2 cellular contexts compared by ENCODE assay signal in genomic region chr5:88680253-88681132, GRCh38.
A peak's percentile ranks its signal among the peaks of the same experiment; 100 is the strongest.
TF ChIP-seq lines count a peak whose summit lies in the region.

No MANE protein-coding gene starts in this region.

TF ChIP-seq in HEK293, 187 proteins besides CTCF, POLR2A, EP300 and RAD21 (continued from another document and continues in another):
- TF ChIP-seq ZBTB10 (tag by site-specific recombination; IDR thresholded peaks at IDR 0.05) (peak; percentile 71; the same call in 1 of the 2 replicates), ZNF510 (tag by site-specific recombination; IDR thresholded peaks at IDR 0.05; ENCODE audit: insufficient replicate concordance) (no peak), ZNF48 (tag by site-specific recombination; IDR thresholded peaks at IDR 0.05) (no peak), SP7 (tag by site-specific recombination; IDR thresholded peaks at IDR 0.05) (peak; percentile 44; the same call in 1 of the 2 replicates), ZNF132 (tag by site-specific recombination; IDR thresholded peaks at IDR 0.05; ENCODE audit: borderline replicate concordance) (no peak), ZNF488 (tag by site-specific recombination; IDR thresholded peaks at IDR 0.05) (no peak), ZSCAN23 (tag by site-specific recombination; IDR thresholded peaks at IDR 0.05) (no peak), ZNF560 (tag by site-specific recombination; IDR thresholded peaks at IDR 0.05; ENCODE audit: borderline replicate concordance) (no peak), ZNF274 (IDR thresholded peaks at IDR 0.05; ENCODE audit: low read length) (no peak), ZNF274 (tag by site-specific recombination; IDR thresholded peaks at IDR 0.05; ENCODE audit: borderline replicate concordance) (no peak), ZNF639 (tag by site-specific recombination; IDR thresholded peaks at IDR 0.05) (no peak), ZFP37 (tag by site-specific recombination; IDR thresholded peaks at IDR 0.05) (0 out of 2 replicates have a peak, but pooled peaks have one; percentile 54), ZNF776 (tag by site-specific recombination; IDR thresholded peaks at IDR 0.05; ENCODE audit: borderline replicate concordance) (no peak), ZNF324 (tag by site-specific recombination; IDR thresholded peaks at IDR 0.05) (peak; percentile 18; the same call in 1 of the 2 replicates), ZFP69B (tag by site-specific recombination; IDR thresholded peaks at IDR 0.05) (peak; percentile 59; the same call in 1 of the 2 replicates), ZFP3 (tag by site-specific recombination; IDR thresholded peaks at IDR 0.05; ENCODE audit: low read depth) (no peak), ZNF610 (tag by site-specific recombination; IDR thresholded peaks at IDR 0.05; ENCODE audit: borderline replicate concordance) (peak; percentile 75; the same call in 1 of the 2 replicates), ZNF140 (tag by site-specific recombination; IDR thresholded peaks at IDR 0.05) (no peak), GLI2 (tag by site-specific recombination; IDR thresholded peaks at IDR 0.05; ENCODE audit: borderline replicate concordance, low read depth) (no peak), ZNF529 (tag by site-specific recombination; IDR thresholded peaks at IDR 0.05; ENCODE audit: insufficient replicate concordance) (no peak), ZNF138 (tag by site-specific recombination; IDR thresholded peaks at IDR 0.05; ENCODE audit: borderline replicate concordance) (no peak), ZNF747 (tag by site-specific recombination; IDR thresholded peaks at IDR 0.05) (no peak), EGR2 (tag by site-specific recombination; IDR thresholded peaks at IDR 0.05; ENCODE audit: low read depth) (no peak), ZNF350 (tag by site-specific recombination; IDR thresholded peaks at IDR 0.05) (no peak), INSM2 (tag by site-specific recombination; IDR thresholded peaks at IDR 0.05) (no peak), SP2 (tag by site-specific recombination; IDR thresholded peaks at IDR 0.05) (no peak), ZNF391 (tag by site-specific recombination; IDR thresholded peaks at IDR 0.05; ENCODE audit: borderline replicate concordance, low read depth) (0 out of 2 replicates have a peak, but pooled peaks have one; percentile 27)

TF ChIP-seq in GM12878, 131 proteins besides CTCF, POLR2A, EP300 and RAD21 (continued from another document):
- TF ChIP-seq ZBTB11 (CRISPR knock-in tag; IDR thresholded peaks at IDR 0.05): no peak
- no peak for TF ChIP-seq CHD2 (IDR thresholded peaks at IDR 0.05; ENCODE audit: borderline replicate concordance, low read depth, low read length)
- no peak for TF ChIP-seq RCOR1 (conservative IDR thresholded peaks at IDR 0.05; ENCODE audit: low read depth, low read length)
- no peak for TF ChIP-seq FOXK2 (IDR thresholded peaks at IDR 0.05)
- no peak for TF ChIP-seq EED (IDR thresholded peaks at IDR 0.05; ENCODE audit: low read depth)
- TF ChIP-seq NR2F1 (conservative IDR thresholded peaks at IDR 0.05): no peak
- TF ChIP-seq IKZF1 (conservative IDR thresholded peaks at IDR 0.05): peak; percentile 32; the same call in 1 of the 2 replicates
- TF ChIP-seq NKRF (conservative IDR thresholded peaks at IDR 0.05): no peak
- peak; percentile 60 for TF ChIP-seq RB1 (IDR thresholded peaks at IDR 0.05; ENCODE audit: borderline replicate concordance)
- TF ChIP-seq BHLHE40 (IDR thresholded peaks at IDR 0.05; ENCODE audit: borderline replicate concordance in 1 of 2, low read depth in 2 of 2, low read length in 1 of 2): peak; percentile 6 to 26; a peak in 2 of 4 replicates
- no peak for TF ChIP-seq STAT1 (conservative IDR thresholded peaks at IDR 0.05)
- TF ChIP-seq NFIC (IDR thresholded peaks at IDR 0.05; ENCODE audit: low read depth, low read length): no peak
- peak; percentile 80 for TF ChIP-seq SMC3 (IDR thresholded peaks at IDR 0.05; ENCODE audit: borderline replicate concordance, low read length)
- no peak for TF ChIP-seq SRF (IDR thresholded peaks at IDR 0.05; ENCODE audit: low read depth in 2 of 2, low read length in 2 of 2)
- no peak for TF ChIP-seq TAF1 (IDR thresholded peaks at IDR 0.05; ENCODE audit: borderline replicate concordance, low read depth, low read length)
- TF ChIP-seq ZNF207 (IDR thresholded peaks at IDR 0.05; ENCODE audit: borderline replicate concordance): 0 out of 2 replicates have a peak, but pooled peaks have one; percentile 32
- TF ChIP-seq ATF7 (IDR thresholded peaks at IDR 0.05; ENCODE audit: low read depth): no peak
- no peak for TF ChIP-seq IRF3 (IDR thresholded peaks at IDR 0.05)
- no peak for TF ChIP-seq ELK1 (IDR thresholded peaks at IDR 0.05; ENCODE audit: low read depth, low read length)
- TF ChIP-seq BACH1 (IDR thresholded peaks at IDR 0.05; ENCODE audit: borderline replicate concordance): no peak
- TF ChIP-seq ZZZ3 (IDR thresholded peaks at IDR 0.05; ENCODE audit: control insufficient read depth, insufficient read length, low read depth): no peak
- TF ChIP-seq CREB1 (IDR thresholded peaks at IDR 0.05; ENCODE audit: low read depth): no peak
- no peak for TF ChIP-seq HDAC2 (IDR thresholded peaks at IDR 0.05)
- TF ChIP-seq E2F8 (IDR thresholded peaks at IDR 0.05; ENCODE audit: low read depth, partially characterized antibody): no peak
- TF ChIP-seq YY1 (IDR thresholded peaks at IDR 0.05; ENCODE audit: low read depth, low read length): peak; percentile 67
- no peak for TF ChIP-seq ZBTB4 (CRISPR knock-in tag; IDR thresholded peaks at IDR 0.05)
- TF ChIP-seq FOS (IDR thresholded peaks at IDR 0.05; ENCODE audit: borderline replicate concordance, extremely low read depth, insufficient read length): no peak
- TF ChIP-seq CBX5 (IDR thresholded peaks at IDR 0.05; ENCODE audit: low read depth): 0 out of 2 replicates have a peak, but pooled peaks have one; percentile 53
- no peak for TF ChIP-seq HDAC6 (IDR thresholded peaks at IDR 0.05; ENCODE audit: unreplicated experiment)
TF ChIP-seq in GM12878: peak in this region for 7.
